Comparison of ENCODE assay signal across 8 cellular contexts in genomic region chr14:64891839-64892375, GRCh38. TPM values are rescaled to one million over a fixed set of nuclear protein-coding genes. Genes with fewer than 3 reads are reported as not detected.
DNase-seq lines count a peak whose midpoint lies in the region; ATAC-seq and TF ChIP-seq lines count a peak whose summit lies in the region.

No MANE protein-coding gene starts in this region.

- intact Hi-C loops in psoas muscle (cut with DNase I): loop anchor here (5.0 kb wide), 3 partner anchors 70 to 220 kb away; no protein-coding TSS in a partner anchor

- H3K27ac ChIP-seq in WERI-Rb-1: no peak overlapping the region
- H3K27ac ChIP-seq in foreskin keratinocyte: no peak overlapping the region
- peak overlapping the region; percentile 13 for H3K27ac ChIP-seq in psoas muscle

- H3K36me3 ChIP-seq in WERI-Rb-1 (no peaks in the 10 kb centered on the region), psoas muscle (ENCODE audit: insufficient read depth in 1 of 2, low read depth in 1 of 2) (no peaks in the 10 kb centered on the region)

- WGBS in psoas muscle, 3 donors: 45 to 47% (median 46%) methylated on average over 2 of the region's 2 CpGs

- no peaks in the 10 kb centered on the region for H3K9me3 ChIP-seq in WERI-Rb-1 (ENCODE audit: severe bottlenecking)
- no peaks in the 10 kb centered on the region for H3K9me3 ChIP-seq in psoas muscle

- TF ChIP-seq CTCF in WERI-Rb-1 (IDR thresholded peaks at IDR 0.05; ENCODE audit: low read depth, low read length) (peak; percentile 51), foreskin keratinocyte (conservative IDR thresholded peaks at IDR 0.05) (peak; percentile 87), psoas muscle (IDR thresholded peaks at IDR 0.05) (peak; percentile 72)

- H3K4me3 ChIP-seq in WERI-Rb-1 (ENCODE audit: low read depth, low read length): no peak overlapping the region
- H3K4me3 ChIP-seq in psoas muscle: no peak overlapping the region

- H3K27me3 ChIP-seq in WERI-Rb-1 (ENCODE audit: insufficient read depth, low read depth, severe bottlenecking) (no peaks in the 10 kb centered on the region), foreskin keratinocyte (peaks cover 25% of the 10 kb centered on the region), psoas muscle (ENCODE audit: insufficient read depth in 3 of 3, low read length in 2 of 3) (no peaks in the 10 kb centered on the region)

- DNase-seq in D341Med (ENCODE audit: low spot score): peak; percentile 42
- DNase-seq in NCI-H2107 (lab: John Stamatoyannopoulos, UW): peak; percentile 46
- peak; percentile 32 for DNase-seq in WERI-Rb-1
- peak; percentile 19 to 55 for DNase-seq in foreskin keratinocyte
- no peak for DNase-seq in psoas muscle
- DNase-seq in NCI-H774 (lab: John Stamatoyannopoulos, UW): no peak

- H3K4me1 ChIP-seq in foreskin keratinocyte (no peaks in the 10 kb centered on the region), psoas muscle (peaks cover 9% of the 10 kb centered on the region)

- ATAC-seq in GM18909 (IDR thresholded peaks at IDR 0.05; ENCODE audit: poor library complexity, unreplicated experiment) (peak; percentile 63), foreskin keratinocyte (peak; percentile 71), psoas muscle (peak; percentile 94 to 98 (median 95)), GM19452 (IDR thresholded peaks at IDR 0.05; ENCODE audit: unreplicated experiment) (no peak)

RNA-seq across cellular contexts. Expression of gene SPTB, which starts 12.2 kb away (rescaled TPM):
- 0.28 and 0.58 TPM in 2 replicates for total RNA-seq in foreskin keratinocyte
- 0.09 and 0.16 TPM in 2 replicates for polyA plus RNA-seq in foreskin keratinocyte
- total RNA-seq in psoas muscle: 100 to 1,000 TPM; 374 to 540 (median 492) TPM
- 100 to 1,000 TPM in 2 of 3 donors, 10 to 100 TPM in 1; 43.4 to 213 (median 153) TPM for polyA plus RNA-seq in psoas muscle

RNA-seq across cellular contexts. Expression of gene CHURC1, which starts 22.3 kb away (rescaled TPM):
- total RNA-seq in foreskin keratinocyte: 43.6 and 55.5 TPM in 2 replicates
- polyA plus RNA-seq in foreskin keratinocyte: 35.9 and 69.3 TPM in 2 replicates
- total RNA-seq in psoas muscle: 100 to 1,000 TPM in 2 of 4 donors, 10 to 100 TPM in 2; 77.9 to 112 (median 94.1) TPM
- polyA plus RNA-seq in psoas muscle: 10 to 100 TPM; 31.4 to 67.7 (median 53.4) TPM

RNA-seq across cellular contexts. Expression of gene GPX2, which starts 50.6 kb away (rescaled TPM):
- total RNA-seq in foreskin keratinocyte: 2.5 and 5.4 TPM in 2 replicates
- polyA plus RNA-seq in foreskin keratinocyte: 4.9 and 10.0 TPM in 2 replicates
- not detected for total RNA-seq in psoas muscle
- polyA plus RNA-seq in psoas muscle: under 1 TPM in 2 of 3 donors, not detected in 1; 0.04 to 0.21 TPM

Comparison
In these comparisons a context has a peak if more than half of its experiments do, and no peak if none do; other contexts are left out.
1. DNase-seq: peak in D341Med (single experiment), NCI-H2107 (single experiment), WERI-Rb-1 (single experiment) and foreskin keratinocyte (2 of 2); none in psoas muscle (0 of 2) and NCI-H774 (single experiment).
2. RNA of gene SPTB, which starts 12.2 kb away (total RNA-seq): 374 to 540 TPM in psoas muscle; 0.28 to 0.58 TPM in foreskin keratinocyte; every median in the first group is over 100 times any median in the second.
3. Peak in every context shown above with its lines, with median percentiles within 50 percentile points of each other: CTCF ChIP-seq.